In genomic region chr3:77348244-77348855, GRCh38 we compare ENCODE assay signal across 11 cellular contexts.
DNase-seq lines count a peak whose midpoint lies in the region; FAIRE-seq and TF ChIP-seq lines count a peak whose summit lies in the region.
"Had no signal": no experiment of that assay in that cellular context is flagged by ENCODE, and none has a peak within 500 bp of the region (broad histone marks: within the 10 kb centered on the region; RNA-seq: fewer than 3 reads in every experiment).

No MANE protein-coding gene starts in this region.

- H3K4me3 ChIP-seq in left ventricle myocardium inferior (no peak overlapping the region), right atrium auricular region (no peak overlapping the region)
- H3K4me3 ChIP-seq: tibial artery had no signal

- H3K36me3 ChIP-seq in left ventricle myocardium inferior (no peaks in the 10 kb centered on the region), right atrium auricular region (no peaks in the 10 kb centered on the region)
- H3K36me3 ChIP-seq: tibial artery had no signal

- H3K9me3 ChIP-seq in left ventricle myocardium inferior (replicated peaks) (no peaks in the 10 kb centered on the region), right atrium auricular region (no peaks in the 10 kb centered on the region)
- H3K9me3 ChIP-seq: tibial artery had no signal

- TF ChIP-seq CTCF in left ventricle myocardium inferior (IDR thresholded peaks at IDR 0.05; ENCODE audit: borderline replicate concordance) (peak; percentile 35), right atrium auricular region (IDR thresholded peaks at IDR 0.05) (peak in 1 of 2 donors; percentile 43)

- DNase-seq in left ventricle myocardium inferior: no peak
- no peak for DNase-seq in right atrium auricular region (ENCODE audit: low spot score)
- DNase-seq in RPMI8226: peak; percentile 38
- peak; percentile 55 for DNase-seq in foreskin melanocyte
- no peak for DNase-seq in C1 segment of cervical spinal cord (lab: John Stamatoyannopoulos, UW)
- DNase-seq in NCI-H2029 treated with DMSO at 0.1 percent for 48 hours (lab: John Stamatoyannopoulos, UW): no peak
- no peak for DNase-seq in hippocampal formation (lab: John Stamatoyannopoulos, UW)
- no peak for DNase-seq in H54 (ENCODE audit: insufficient read length, low spot score)
- DNase-seq: KG1, T-helper 9 cell, tibial artery had no signal

- no peaks in the 10 kb centered on the region for H3K4me1 ChIP-seq in left ventricle myocardium inferior
- no peaks in the 10 kb centered on the region for H3K4me1 ChIP-seq in right atrium auricular region
- H3K4me1 ChIP-seq: tibial artery had no signal

- H3K27ac ChIP-seq in left ventricle myocardium inferior (replicated peaks) (no peak overlapping the region), right atrium auricular region (no peak overlapping the region)
- H3K27ac ChIP-seq: tibial artery had no signal

- FAIRE-seq in H54 (lab: Jason Lieb, UNC): no peak

- H3K27me3 ChIP-seq in left ventricle myocardium inferior (ENCODE audit: low read depth): no peaks in the 10 kb centered on the region
- H3K27me3 ChIP-seq in right atrium auricular region: no peaks in the 10 kb centered on the region
- H3K27me3 ChIP-seq: tibial artery had no signal

- TF ChIP-seq POLR2A in H54 (IDR thresholded peaks at IDR 0.05; ENCODE audit: low read depth, low read length): no peak

- intact Hi-C loops in left ventricle myocardium inferior (cut with micrococcal nuclease): no loop called here

Comparison
In these comparisons a context has a peak if more than half of its experiments do, and no peak if none do; other contexts are left out.
1. DNase-seq: peak in RPMI8226 (single experiment) and foreskin melanocyte (single experiment); none in left ventricle myocardium inferior (single experiment), right atrium auricular region (single experiment), C1 segment of cervical spinal cord (0 of 14), NCI-H2029 treated with DMSO at 0.1 percent for 48 hours (single experiment), hippocampal formation (0 of 2) and H54 (single experiment).